Comparison of ENCODE assay signal across 13 cellular contexts in genomic region chr12:93197067-93197593, GRCh38.
DNase-seq lines count a peak whose midpoint lies in the region; ATAC-seq, FAIRE-seq and TF ChIP-seq lines count a peak whose summit lies in the region.
"Had no signal": no experiment of that assay in that cellular context is flagged by ENCODE, and none has a peak within 500 bp of the region (broad histone marks: within the 10 kb centered on the region; RNA-seq: fewer than 3 reads in every experiment).

No MANE protein-coding gene starts in this region.

- no peak overlapping the region for H3K9ac ChIP-seq in adipocyte (ENCODE audit: low read length)

- peaks cover 4% of the 10 kb centered on the region; the same call in 1 of the 2 replicates for H3K9me3 ChIP-seq in HAP-1
- no peaks in the 10 kb centered on the region for H3K9me3 ChIP-seq in adipocyte (ENCODE audit: control insufficient read depth, low read length)
- no peaks in the 10 kb centered on the region for H3K9me3 ChIP-seq in thyroid gland

- TF ChIP-seq CTCF in thyroid gland (IDR thresholded peaks at IDR 0.05) (no peak), foreskin keratinocyte (conservative IDR thresholded peaks at IDR 0.05) (no peak), D721Med (IDR thresholded peaks at IDR 0.05; ENCODE audit: insufficient read depth, missing control alignments) (no peak)

- H3K36me3 ChIP-seq in HAP-1 (replicated peaks), result no peaks in the 10 kb centered on the region
- H3K36me3 ChIP-seq in adipocyte (ENCODE audit: control insufficient read depth, insufficient read depth, low read length, severe bottlenecking), result no peaks in the 10 kb centered on the region
- H3K36me3 ChIP-seq in thyroid gland, result no peaks in the 10 kb centered on the region

- in situ Hi-C loops in HAP-1 (cut with MboI; ENCODE audit: low sequenced_read_pairs), result no loop called here

- TF ChIP-seq POLR2A in thyroid gland (IDR thresholded peaks at IDR 0.05), result no peak

- WGBS in thyroid gland, 2 donors, result 84 to 86% methylated on average over 1 of the region's 1 CpG

- H3K4me1 ChIP-seq in HAP-1 (peaks cover 17% of the 10 kb centered on the region), adipocyte (ENCODE audit: control insufficient read depth, insufficient read depth, low read length) (peaks cover 38% of the 10 kb centered on the region), thyroid gland (peaks cover 24 to 40% of the 10 kb centered on the region in 2 donors), foreskin keratinocyte (no peaks in the 10 kb centered on the region)

- no peak for FAIRE-seq in D721Med (lab: Jason Lieb, UNC)

- DNase-seq in HAP-1 (ENCODE audit: low spot score in 2 of 2) (peak; percentile 41 to 54), adipocyte (ENCODE audit: low read depth) (peak; percentile 76), glomerular visceral epithelial cell (ENCODE audit: extremely low spot score) (peak; percentile 22), thyroid gland (no peak), foreskin keratinocyte (no peak), D721Med (ENCODE audit: insufficient read length, low spot score) (no peak), hypothalamus (lab: John Stamatoyannopoulos, UW) (no peak)
- DNase-seq: activated naive CD8-positive, alpha-beta T cell treated with anti-CD3 and anti-CD28 coated beads, Interleukin-2, amount 50 U/mL, for 24 hours; glutamatergic neuron; MM.1S; right cardiac atrium; T-cell had no signal

- H3K27me3 ChIP-seq in HAP-1 (ENCODE audit: low read depth) (no peaks in the 10 kb centered on the region), adipocyte (replicated peaks; ENCODE audit: control insufficient read depth, insufficient read depth, low read length) (no peaks in the 10 kb centered on the region), thyroid gland (no peaks in the 10 kb centered on the region), foreskin keratinocyte (peaks cover 11% of the 10 kb centered on the region)

- intact Hi-C loops in thyroid gland (cut with DNase I), result no loop called here

- no peak overlapping the region for H3K4me3 ChIP-seq in HAP-1
- peak overlapping the region; percentile 16 for H3K4me3 ChIP-seq in adipocyte (ENCODE audit: low read length)
- no peak overlapping the region for H3K4me3 ChIP-seq in thyroid gland (replicated peaks in 1 of 3)

- peak overlapping the region in 2 of 3 donors; percentile 3 to 9 for H3K27ac ChIP-seq in thyroid gland
- no peak overlapping the region for H3K27ac ChIP-seq in foreskin keratinocyte

- no peak for ATAC-seq in foreskin keratinocyte
- ATAC-seq: activated naive CD8-positive, alpha-beta T cell treated with anti-CD3 and anti-CD28 coated beads, Interleukin-2, amount 50 U/mL, for 24 hours; natural killer cell treated with Interleukin-12 subunit alpha and Interleukin-12 subunit beta and Interleukin-15 and Interleukin-18, amount 100 ng/mL, for 72 hours; T-cell had no signal

Comparison
In these comparisons a context has a peak if more than half of its experiments do, and no peak if none do; other contexts are left out.
1. DNase-seq: peak in HAP-1 (2 of 2), adipocyte (single experiment) and glomerular visceral epithelial cell (single experiment); none in thyroid gland (0 of 2), foreskin keratinocyte (0 of 2), D721Med (single experiment) and hypothalamus (0 of 51).